Comparison of ENCODE assay signal across 8 cellular contexts in genomic region chr14:73713804-73714655, GRCh38. TPM values are rescaled to one million over a fixed set of nuclear protein-coding genes. Genes with fewer than 3 reads are reported as not detected.
DNase-seq lines count a peak whose midpoint lies in the region; TF ChIP-seq lines count a peak whose summit lies in the region.

A gene with protein sequence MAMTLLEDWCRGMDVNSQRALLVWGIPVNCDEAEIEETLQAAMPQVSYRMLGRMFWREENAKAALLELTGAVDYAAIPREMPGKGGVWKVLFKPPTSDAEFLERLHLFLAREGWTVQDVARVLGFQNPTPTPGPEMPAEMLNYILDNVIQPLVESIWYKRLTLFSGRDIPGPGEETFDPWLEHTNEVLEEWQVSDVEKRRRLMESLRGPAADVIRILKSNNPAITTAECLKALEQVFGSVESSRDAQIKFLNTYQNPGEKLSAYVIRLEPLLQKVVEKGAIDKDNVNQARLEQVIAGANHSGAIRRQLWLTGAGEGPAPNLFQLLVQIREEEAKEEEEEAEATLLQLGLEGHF (minus strand): TSS chr14:73714384. CDS start chr14:73713639, 745 bp downstream.

- H3K79me1 ChIP-seq in H9 (ENCODE audit: insufficient read depth, low read depth, low read length, poor library complexity, severe bottlenecking): no peaks in the 10 kb centered on the region

- H2BK15ac ChIP-seq in H9 (ENCODE audit: low read depth, low read length): no peak within 1 kb of the TSS

- no peak within 1 kb of the TSS for H2BK120ac ChIP-seq in H9 (ENCODE audit: low read depth, low read length, poor library complexity, severe bottlenecking)

- peak within 1 kb of the TSS; percentile 98 for H3K14ac ChIP-seq in H9 (ENCODE audit: insufficient read depth, low read length)

- no peak within 1 kb of the TSS for H3T11ph ChIP-seq in H9 (ENCODE audit: low read length)

- no peak within 1 kb of the TSS for H3K4ac ChIP-seq in H9 (ENCODE audit: low read depth, low read length)

- H3K9ac ChIP-seq in H9 (ENCODE audit: extremely low read depth, insufficient read length, low read length) (peak within 1 kb of the TSS; percentile 92), MM.1S (ENCODE audit: low read length) (no peak within 1 kb of the TSS)

- no peak within 1 kb of the TSS for H3K56ac ChIP-seq in H9 (ENCODE audit: insufficient read length, low read depth, low read length)

- H3K79me2 ChIP-seq in H9 (ENCODE audit: insufficient read depth, low read length): peaks cover 9% of the 10 kb centered on the region; the same call in 1 of the 2 replicates
- no peaks in the 10 kb centered on the region for H3K79me2 ChIP-seq in MM.1S (ENCODE audit: low read length)

- intact Hi-C loops in stomach (cut with DNase I; ENCODE audit: low total_unique reads): no loop called here

- no peaks in the 10 kb centered on the region; a peak in 1 of 5 replicates for H3K9me3 Mint-ChIP-seq in H9
- H3K9me3 Mint-ChIP-seq in neural crest cell: no peaks in the 10 kb centered on the region

- H3K4me1 Mint-ChIP-seq in H9 (peaks cover 34 to 40% of the 10 kb centered on the region in 2 experiments), neural crest cell (peaks cover 60% of the 10 kb centered on the region)

- H2AFZ ChIP-seq in H9 (ENCODE audit: low read length) (no peak within 1 kb of the TSS), MM.1S (ENCODE audit: low read length) (0 out of 2 replicates have a peak within 1 kb of the TSS, but pooled peaks have one; percentile 45)

- H3K9me3 ChIP-seq in H9 (ENCODE audit: control insufficient read depth, low read depth, low read length) (no peaks in the 10 kb centered on the region), MM.1S (replicated peaks; ENCODE audit: insufficient read depth, low read length) (no peaks in the 10 kb centered on the region), SJCRH30 (replicated peaks) (no peaks in the 10 kb centered on the region), stomach (no peaks in the 10 kb centered on the region)

- H3K23me2 ChIP-seq in H9 (ENCODE audit: insufficient read length, low read depth, low read length, poor library complexity, severe bottlenecking): peaks cover 28% of the 10 kb centered on the region

- TF ChIP-seq EP300 in stomach (IDR thresholded peaks at IDR 0.05): no peak

- peak within 1 kb of the TSS; percentile 71 for H4K8ac ChIP-seq in H9 (replicated peaks; ENCODE audit: insufficient read length, low read depth, low read length)

- peak; percentile 88 for DNase-seq in EL
- DNase-seq in H9: peak; percentile 91
- peak; percentile 63 for DNase-seq in MM.1S
- DNase-seq in SJCRH30: peak; percentile 87 to 89
- peak; percentile 82 for DNase-seq in activated gamma-delta T cell treated with Interleukin-2 at 50 U/mL for 16 hours
- DNase-seq in fibroblast of villous mesenchyme (ENCODE audit: low read depth): peak; percentile 81
- peak; percentile 82 for DNase-seq in neural crest cell (ENCODE audit: low read depth, low spot score)
- peak; percentile 88 for DNase-seq in stomach

- H4K91ac ChIP-seq in H9 (ENCODE audit: insufficient read length, low read depth, low read length): no peak within 1 kb of the TSS

- WGBS in H9 (ENCODE audit: extremely low coverage, insufficient read length, low lambda C conversion rate): no CpG with 5 or more reads among the region's 113 CpGs
- WGBS in stomach, 5 donors: 0 to 1% (median 0%) methylated on average over 73 to 113 of the region's 113 CpGs

- H3K4me3 Mint-ChIP-seq in H9 (peak within 1 kb of the TSS; percentile 81 to 94), neural crest cell (peak within 1 kb of the TSS; percentile 95)

- H3K18ac ChIP-seq in H9 (ENCODE audit: insufficient read length, low read depth, low read length): peak within 1 kb of the TSS; percentile 89

- H2BK20ac ChIP-seq in H9 (ENCODE audit: low read depth, low read length, poor library complexity, severe bottlenecking): no peak within 1 kb of the TSS

- H2AK5ac ChIP-seq in H9 (ENCODE audit: insufficient read length, low read length): no peak within 1 kb of the TSS

- H3K27me3 ChIP-seq in H9 (ENCODE audit: insufficient read depth, low read length) (no peaks in the 10 kb centered on the region), MM.1S (replicated peaks; ENCODE audit: insufficient read depth, low read length) (no peaks in the 10 kb centered on the region), SJCRH30 (no peaks in the 10 kb centered on the region), stomach (no peaks in the 10 kb centered on the region)

- H3K4me2 ChIP-seq in H9 (ENCODE audit: insufficient read depth, insufficient read length, low read length) (peak within 1 kb of the TSS; percentile 88), MM.1S (ENCODE audit: low read depth, low read length) (peak within 1 kb of the TSS; percentile 76)

- peak within 1 kb of the TSS; percentile 55 for H3K4me3 ChIP-seq in MM.1S (ENCODE audit: low read length)
- peak within 1 kb of the TSS; percentile 72 for H3K4me3 ChIP-seq in SJCRH30
- H3K4me3 ChIP-seq in fibroblast of villous mesenchyme (ENCODE audit: low read depth, low read length): peak within 1 kb of the TSS; percentile 82
- H3K4me3 ChIP-seq in stomach: peak within 1 kb of the TSS; percentile 80 to 93 (median 83)

- H4K20me1 ChIP-seq in H9 (ENCODE audit: control insufficient read depth, insufficient read depth, insufficient read length): peaks cover 2% of the 10 kb centered on the region
- no peaks in the 10 kb centered on the region for H4K20me1 ChIP-seq in MM.1S (ENCODE audit: insufficient read depth, low read length)

- H3K27ac ChIP-seq in H9 (ENCODE audit: insufficient read length, low read depth, low read length): no peak within 1 kb of the TSS
- H3K27ac ChIP-seq in MM.1S (ENCODE audit: low read length): no peak within 1 kb of the TSS
- peak within 1 kb of the TSS; percentile 55 for H3K27ac ChIP-seq in SJCRH30
- H3K27ac ChIP-seq in stomach: peak within 1 kb of the TSS; percentile 91 to 95 (median 92)

- peak within 1 kb of the TSS; percentile 46 to 96 (median 91); a peak in 6 of 7 replicates for H3K27ac Mint-ChIP-seq in H9
- peak within 1 kb of the TSS; percentile 97 for H3K27ac Mint-ChIP-seq in neural crest cell (ENCODE audit: unreplicated experiment)

- H3K36me3 Mint-ChIP-seq in H9 (ENCODE audit: insufficient read depth in 1 of 3, low read depth in 3 of 3) (peaks cover 3 to 11% (median 11%) of the 10 kb centered on the region in 3 experiments), neural crest cell (ENCODE audit: low read depth) (peaks cover 8% of the 10 kb centered on the region)

- H2BK5ac ChIP-seq in H9 (ENCODE audit: insufficient read length, low read length): no peak within 1 kb of the TSS

- peak within 1 kb of the TSS; percentile 91 for H4K5ac ChIP-seq in H9 (ENCODE audit: insufficient read length, low read depth, low read length)

- H3K27me3 Mint-ChIP-seq in H9 (ENCODE audit: low read depth): peaks cover 5% of the 10 kb centered on the region
- no peaks in the 10 kb centered on the region for H3K27me3 Mint-ChIP-seq in neural crest cell (ENCODE audit: low read depth)

- TF ChIP-seq POLR2A in stomach (IDR thresholded peaks at IDR 0.05): peak in 1 of 4 donors; percentile 23

- no peak within 1 kb of the TSS for H3K23ac ChIP-seq in H9 (ENCODE audit: insufficient read length, low read depth, low read length)

- TF ChIP-seq CTCF in H9 (conservative IDR thresholded peaks at IDR 0.05): no peak
- no peak for TF ChIP-seq CTCF in MM.1S (IDR thresholded peaks at IDR 0.05; ENCODE audit: low read length)
- TF ChIP-seq CTCF in fibroblast of villous mesenchyme (IDR thresholded peaks at IDR 0.05; ENCODE audit: insufficient read depth, low read depth, low read length): no peak
- no peak for TF ChIP-seq CTCF in neural crest cell (conservative IDR thresholded peaks at IDR 0.05)
- no peak for TF ChIP-seq CTCF in stomach (IDR thresholded peaks at IDR 0.05)

- H3K36me3 ChIP-seq in MM.1S (replicated peaks; ENCODE audit: insufficient read depth, low read length): no peaks in the 10 kb centered on the region
- H3K36me3 ChIP-seq in SJCRH30: peaks cover 20% of the 10 kb centered on the region
- H3K36me3 ChIP-seq in stomach: peaks cover 24 to 37% (median 32%) of the 10 kb centered on the region in 4 donors

- H3F3A ChIP-seq in MM.1S (ENCODE audit: insufficient read depth, low read length): no peaks in the 10 kb centered on the region

- H3K9me2 ChIP-seq in MM.1S (replicated peaks; ENCODE audit: insufficient read depth, low read length): no peaks in the 10 kb centered on the region

- H3K4me1 ChIP-seq in H9 (ENCODE audit: insufficient read depth, low read length): no peaks in the 10 kb centered on the region
- peaks cover 4% of the 10 kb centered on the region; the same call in 1 of the 2 replicates for H3K4me1 ChIP-seq in MM.1S (ENCODE audit: low read length)
- peaks cover 14% of the 10 kb centered on the region for H3K4me1 ChIP-seq in SJCRH30
- H3K4me1 ChIP-seq in stomach: peaks cover 17 to 72% (median 51%) of the 10 kb centered on the region in 4 donors

- no peak within 1 kb of the TSS for H2BK12ac ChIP-seq in H9 (ENCODE audit: insufficient read length, low read depth, low read length)

RNA-seq across cellular contexts. Expression of the gene that starts here (rescaled TPM):
- total RNA-seq in H9 (2021): 56.1 and 58.0 TPM in 2 replicates
- total RNA-seq in SJCRH30 (2014; rRNA removed; shearing (Covaris generic)): 11.0 and 11.3 TPM in 2 replicates
- 29.6 and 31.1 TPM in 2 replicates for total RNA-seq in fibroblast of villous mesenchyme
- total RNA-seq in neural crest cell: 94.4 and 97.4 TPM in 2 replicates
- 10 to 100 TPM; 17.9 to 42.3 (median 19.3) TPM for total RNA-seq in stomach
- polyA plus RNA-seq in stomach: 10 to 100 TPM; 13.9 to 17.1 (median 15.6) TPM

Comparison
In these comparisons a context has a peak if more than half of its experiments do, and no peak if none do; other contexts are left out.
1. H3K27ac ChIP-seq: peak in SJCRH30 (single experiment) and stomach (5 of 5); none in H9 (single experiment) and MM.1S (single experiment).
2. Peak in every context shown above with its lines, with median percentiles within 50 percentile points of each other: DNase-seq and H3K4me3 ChIP-seq.